Comparison of ENCODE assay signal across 1 cellular context in the genomic region with DNA sequence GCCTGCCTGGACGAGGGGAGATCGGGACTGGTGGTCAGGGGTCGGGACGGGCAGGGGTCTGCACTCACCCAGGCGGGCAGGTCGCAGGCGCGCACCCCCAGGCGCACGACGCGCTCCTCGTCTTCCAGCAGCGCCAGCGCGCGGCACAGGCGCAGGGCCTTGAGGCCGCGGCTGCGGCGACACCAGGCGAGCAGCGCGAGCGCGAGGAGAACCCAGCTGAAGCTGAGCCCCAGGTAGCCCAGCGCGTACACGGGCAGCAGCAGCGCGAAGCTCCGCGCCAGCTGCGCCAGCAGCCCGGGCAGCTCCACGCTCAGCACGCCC.
TF ChIP-seq lines count a peak whose summit lies in the region.

No MANE protein-coding gene starts in this region.

TF ChIP-seq in HEK293, 187 proteins besides CTCF, POLR2A, EP300 and RAD21 (continued from another document):
- TF ChIP-seq, protein P1, sequence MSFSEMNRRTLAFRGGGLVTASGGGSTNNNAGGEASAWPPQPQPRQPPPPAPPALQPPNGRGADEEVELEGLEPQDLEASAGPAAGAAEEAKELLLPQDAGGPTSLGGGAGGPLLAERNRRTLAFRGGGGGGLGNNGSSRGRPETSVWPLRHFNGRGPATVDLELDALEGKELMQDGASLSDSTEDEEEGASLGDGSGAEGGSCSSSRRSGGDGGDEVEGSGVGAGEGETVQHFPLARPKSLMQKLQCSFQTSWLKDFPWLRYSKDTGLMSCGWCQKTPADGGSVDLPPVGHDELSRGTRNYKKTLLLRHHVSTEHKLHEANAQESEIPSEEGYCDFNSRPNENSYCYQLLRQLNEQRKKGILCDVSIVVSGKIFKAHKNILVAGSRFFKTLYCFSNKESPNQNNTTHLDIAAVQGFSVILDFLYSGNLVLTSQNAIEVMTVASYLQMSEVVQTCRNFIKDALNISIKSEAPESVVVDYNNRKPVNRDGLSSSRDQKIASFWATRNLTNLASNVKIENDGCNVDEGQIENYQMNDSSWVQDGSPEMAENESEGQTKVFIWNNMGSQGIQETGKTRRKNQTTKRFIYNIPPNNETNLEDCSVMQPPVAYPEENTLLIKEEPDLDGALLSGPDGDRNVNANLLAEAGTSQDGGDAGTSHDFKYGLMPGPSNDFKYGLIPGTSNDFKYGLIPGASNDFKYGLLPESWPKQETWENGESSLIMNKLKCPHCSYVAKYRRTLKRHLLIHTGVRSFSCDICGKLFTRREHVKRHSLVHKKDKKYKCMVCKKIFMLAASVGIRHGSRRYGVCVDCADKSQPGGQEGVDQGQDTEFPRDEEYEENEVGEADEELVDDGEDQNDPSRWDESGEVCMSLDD (tag by site-specific recombination; IDR thresholded peaks at IDR 0.05), result no peak
- TF ChIP-seq ZBTB7A (tag by site-specific recombination; IDR thresholded peaks at IDR 0.05; ENCODE audit: low read depth) (peak; percentile 74; the same call in 1 of the 2 replicates), ZSCAN30 (tag by site-specific recombination; IDR thresholded peaks at IDR 0.05) (0 out of 2 replicates have a peak, but pooled peaks have one; percentile 8), KLF8 (tag by site-specific recombination; IDR thresholded peaks at IDR 0.05) (no peak), ZNF664 (tag by site-specific recombination; IDR thresholded peaks at IDR 0.05) (no peak)
- TF ChIP-seq, protein P2, sequence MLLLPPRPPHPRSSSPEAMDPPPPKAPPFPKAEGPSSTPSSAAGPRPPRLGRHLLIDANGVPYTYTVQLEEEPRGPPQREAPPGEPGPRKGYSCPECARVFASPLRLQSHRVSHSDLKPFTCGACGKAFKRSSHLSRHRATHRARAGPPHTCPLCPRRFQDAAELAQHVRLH (tag by site-specific recombination; IDR thresholded peaks at IDR 0.05), result no peak
- TF ChIP-seq, protein P3, sequence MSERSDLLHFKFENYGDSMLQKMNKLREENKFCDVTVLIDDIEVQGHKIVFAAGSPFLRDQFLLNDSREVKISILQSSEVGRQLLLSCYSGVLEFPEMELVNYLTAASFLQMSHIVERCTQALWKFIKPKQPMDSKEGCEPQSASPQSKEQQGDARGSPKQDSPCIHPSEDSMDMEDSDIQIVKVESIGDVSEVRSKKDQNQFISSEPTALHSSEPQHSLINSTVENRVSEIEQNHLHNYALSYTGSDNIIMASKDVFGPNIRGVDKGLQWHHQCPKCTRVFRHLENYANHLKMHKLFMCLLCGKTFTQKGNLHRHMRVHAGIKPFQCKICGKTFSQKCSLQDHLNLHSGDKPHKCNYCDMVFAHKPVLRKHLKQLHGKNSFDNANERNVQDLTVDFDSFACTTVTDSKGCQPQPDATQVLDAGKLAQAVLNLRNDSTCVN (tag by site-specific recombination; optimal IDR thresholded peaks at IDR 0.05), result no peak
- TF ChIP-seq, protein P4, sequence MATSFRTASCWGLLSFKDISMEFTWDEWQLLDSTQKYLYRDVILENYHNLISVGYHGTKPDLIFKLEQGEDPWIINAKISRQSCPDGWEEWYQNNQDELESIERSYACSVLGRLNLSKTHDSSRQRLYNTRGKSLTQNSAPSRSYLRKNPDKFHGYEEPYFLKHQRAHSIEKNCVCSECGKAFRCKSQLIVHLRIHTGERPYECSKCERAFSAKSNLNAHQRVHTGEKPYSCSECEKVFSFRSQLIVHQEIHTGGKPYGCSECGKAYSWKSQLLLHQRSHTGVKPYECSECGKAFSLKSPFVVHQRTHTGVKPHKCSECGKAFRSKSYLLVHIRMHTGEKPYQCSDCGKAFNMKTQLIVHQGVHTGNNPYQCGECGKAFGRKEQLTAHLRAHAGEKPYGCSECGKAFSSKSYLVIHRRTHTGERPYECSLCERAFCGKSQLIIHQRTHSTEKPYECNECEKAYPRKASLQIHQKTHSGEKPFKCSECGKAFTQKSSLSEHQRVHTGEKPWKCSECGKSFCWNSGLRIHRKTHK (tag by site-specific recombination; IDR thresholded peaks at IDR 0.05), result no peak
